ENCODE assay signal across 18 cellular contexts in the genomic region with DNA sequence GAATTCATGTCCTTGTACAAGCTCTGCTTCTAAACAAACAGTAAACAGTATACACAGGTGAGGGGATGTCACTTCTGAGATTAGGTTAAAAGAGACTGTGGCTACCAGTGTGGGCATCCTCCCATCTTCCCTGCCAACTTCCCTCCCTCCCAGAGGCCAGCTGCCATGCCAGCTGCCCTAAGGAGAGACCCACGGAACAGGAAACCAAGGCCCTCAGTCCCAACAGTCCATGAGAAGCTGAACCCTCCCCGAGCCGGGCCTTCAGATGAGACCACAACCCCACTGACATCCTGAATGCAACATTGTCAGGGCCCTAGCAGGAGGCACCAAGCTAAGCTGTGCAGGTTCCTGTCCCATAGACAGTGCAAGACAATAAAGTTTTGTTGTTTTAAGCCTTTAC.
A peak's percentile ranks its signal among the peaks of the same experiment; 100 is the strongest.
DNase-seq lines count a peak whose midpoint lies in the region; ATAC-seq, FAIRE-seq and TF ChIP-seq lines count a peak whose summit lies in the region.
"Had no signal": no experiment of that assay in that cellular context is flagged by ENCODE, and none has a peak within 500 bp of the region (broad histone marks: within the 10 kb centered on the region; RNA-seq: fewer than 3 reads in every experiment).

No MANE protein-coding gene starts in this region.

- H3K9me3 Mint-ChIP-seq in progenitor cell of endocrine pancreas (ENCODE audit: low read depth): no peaks in the 10 kb centered on the region
- H3K9me3 Mint-ChIP-seq in type B pancreatic cell: no peaks in the 10 kb centered on the region

- DNase-seq in K562 (ENCODE audit: extremely low read depth in 1 of 4, low spot score in 3 of 4) (peak in 3 of 4 experiments; percentile 0 to 3 (median 2)), progenitor cell of endocrine pancreas (ENCODE audit: low spot score, unreplicated experiment) (no peak), type B pancreatic cell (ENCODE audit: extremely low spot score, unreplicated experiment) (no peak), SK-N-DZ (ENCODE audit: low spot score) (no peak), ecto neural progenitor cell (ENCODE audit: low spot score) (no peak), NCI-H774 (lab: John Stamatoyannopoulos, UW) (no peak)
- DNase-seq: IMR-90, NCI-H1417 treated with DMSO at 0.1 percent for 48 hours, NCI-H2029, NCI-H2171 treated with DMSO at 0.1 percent for 48 hours, NCI-H82, SHP77 treated with DMSO at 0.1 percent for 48 hours had no signal

- peaks cover 14% of the 10 kb centered on the region; the same call in 2 of the 3 replicates for H3K36me3 ChIP-seq in K562 (ENCODE audit: control insufficient read depth, insufficient read depth, low read length)

- ATAC-seq in K562 (no peak), GM19035 (IDR thresholded peaks at IDR 0.05; ENCODE audit: unreplicated experiment) (no peak)
- ATAC-seq: HCT116, Panc1 had no signal

- H3K79me2 ChIP-seq in K562 (ENCODE audit: control insufficient read depth, insufficient read depth, low read length): peaks cover 80% of the 10 kb centered on the region

- H3K27ac Mint-ChIP-seq in progenitor cell of endocrine pancreas (peak overlapping the region; percentile 81), type B pancreatic cell (peak overlapping the region; percentile 89)

- no peak for TF ChIP-seq POLR2A in K562 (conservative IDR thresholded peaks at IDR 0.05)

- H3K4me3 ChIP-seq in K562: no peak overlapping the region

- no peak for FAIRE-seq in K562 (lab: Jason Lieb, UNC)
- FAIRE-seq: GM19239 had no signal

- H3K27me3 Mint-ChIP-seq in progenitor cell of endocrine pancreas: no peaks in the 10 kb centered on the region
- no peaks in the 10 kb centered on the region for H3K27me3 Mint-ChIP-seq in type B pancreatic cell

- TF ChIP-seq CTCF in K562 (IDR thresholded peaks at IDR 0.05 in 2 of 3, conservative IDR thresholded peaks at IDR 0.05 in 1 of 3; ENCODE audit: insufficient read depth in 2 of 3, low read depth in 1 of 3, low read length in 3 of 3) (no peak), progenitor cell of endocrine pancreas (IDR thresholded peaks at IDR 0.05; ENCODE audit: unreplicated experiment) (no peak), type B pancreatic cell (conservative IDR thresholded peaks at IDR 0.05) (no peak)

- H3K27ac ChIP-seq in K562 (ENCODE audit: extremely low read depth, low read depth, low read length) (no peak overlapping the region), layer of hippocampus (ENCODE audit: low read depth, low read length) (peak overlapping the region; percentile 9)
- H3K27ac ChIP-seq: C4-2B had no signal

- BruUV-seq in K562 (replicated peaks; lab: Mats Ljungman, UMichigan): no TSS peak

- POLR2A ChIA-PET in K562 (lab: Yijun Ruan, JAX): interaction anchor here (0.5 to 0.6 kb wide), 3 partner anchors 133 to 361 kb away, joined by 3 to 4 read pairs (median 4); no protein-coding TSS in a partner anchor

- no peaks in the 10 kb centered on the region for H3K9me3 ChIP-seq in K562 (replicated peaks; ENCODE audit: control insufficient read depth, insufficient read depth, low read depth, low read length)

- no peak overlapping the region for H3K9ac ChIP-seq in K562 (ENCODE audit: insufficient read depth in 1 of 2, low read depth in 2 of 2, low read length in 2 of 2)

- no peak overlapping the region for H3K4me3 Mint-ChIP-seq in progenitor cell of endocrine pancreas (ENCODE audit: low read depth)
- peak overlapping the region; percentile 72 for H3K4me3 Mint-ChIP-seq in type B pancreatic cell

- WGBS in K562 (ENCODE audit: insufficient coverage, low coverage, missing lambda C conversion rate): 100% methylated on average over 1 of the region's 3 CpGs

- TF ChIP-seq RAD21 in K562 (CRISPR knock-in tag; conservative IDR thresholded peaks at IDR 0.05 in 1 of 2, IDR thresholded peaks at IDR 0.05 in 1 of 2): no peak

- in situ Hi-C loops in K562 (cut with MboI): no loop called here

- peaks cover 66% of the 10 kb centered on the region for H3K4me1 Mint-ChIP-seq in progenitor cell of endocrine pancreas (ENCODE audit: low read depth)
- peaks cover 74% of the 10 kb centered on the region for H3K4me1 Mint-ChIP-seq in type B pancreatic cell (ENCODE audit: unreplicated experiment)

- H3K36me3 Mint-ChIP-seq in progenitor cell of endocrine pancreas (ENCODE audit: insufficient read depth): peaks cover 21% of the 10 kb centered on the region
- peaks cover 22% of the 10 kb centered on the region for H3K36me3 Mint-ChIP-seq in type B pancreatic cell

- peaks cover 8% of the 10 kb centered on the region for H3K9me1 ChIP-seq in K562 (ENCODE audit: control insufficient read depth, insufficient read depth, low read length)

- peaks cover 36 to 40% of the 10 kb centered on the region in 2 experiments for H3K4me1 ChIP-seq in K562 (replicated peaks in 1 of 2; ENCODE audit: control insufficient read depth in 2 of 2, insufficient read depth in 2 of 2, low read length in 2 of 2)

- H3K27me3 ChIP-seq in K562 (ENCODE audit: control insufficient read depth in 2 of 2, insufficient read depth in 2 of 2, low read length in 2 of 2) (no peaks in the 10 kb centered on the region), layer of hippocampus (ENCODE audit: control insufficient read depth, insufficient read depth, low read length) (no peaks in the 10 kb centered on the region)

- no peak overlapping the region for H3K4me2 ChIP-seq in K562 (ENCODE audit: insufficient read depth, low read length)

- CTCF ChIA-PET in K562 (lab: Yijun Ruan, JAX; ENCODE audit: low intra/inter-chr PET ratio): no interaction called here

- TF ChIP-seq EP300 in K562 (IDR thresholded peaks at IDR 0.05; ENCODE audit: low read length): no peak

- intact Hi-C loops in K562 (cut with micrococcal nuclease): loop anchor here (5.0 kb wide), 1 partner anchor 93 kb away; no protein-coding TSS in a partner anchor

- peaks cover 19% of the 10 kb centered on the region for H4K20me1 ChIP-seq in K562 (replicated peaks; ENCODE audit: control insufficient read depth, insufficient read depth, low read length)

- no peak overlapping the region for H2AFZ ChIP-seq in K562 (ENCODE audit: low read depth, low read length)

TF ChIP-seq in K562, 482 proteins besides CTCF, POLR2A, EP300 and RAD21 (continues in another document):
- TF ChIP-seq ELF2 (CRISPR knock-in tag; IDR thresholded peaks at IDR 0.05): no peak
- TF ChIP-seq, protein P1, sequence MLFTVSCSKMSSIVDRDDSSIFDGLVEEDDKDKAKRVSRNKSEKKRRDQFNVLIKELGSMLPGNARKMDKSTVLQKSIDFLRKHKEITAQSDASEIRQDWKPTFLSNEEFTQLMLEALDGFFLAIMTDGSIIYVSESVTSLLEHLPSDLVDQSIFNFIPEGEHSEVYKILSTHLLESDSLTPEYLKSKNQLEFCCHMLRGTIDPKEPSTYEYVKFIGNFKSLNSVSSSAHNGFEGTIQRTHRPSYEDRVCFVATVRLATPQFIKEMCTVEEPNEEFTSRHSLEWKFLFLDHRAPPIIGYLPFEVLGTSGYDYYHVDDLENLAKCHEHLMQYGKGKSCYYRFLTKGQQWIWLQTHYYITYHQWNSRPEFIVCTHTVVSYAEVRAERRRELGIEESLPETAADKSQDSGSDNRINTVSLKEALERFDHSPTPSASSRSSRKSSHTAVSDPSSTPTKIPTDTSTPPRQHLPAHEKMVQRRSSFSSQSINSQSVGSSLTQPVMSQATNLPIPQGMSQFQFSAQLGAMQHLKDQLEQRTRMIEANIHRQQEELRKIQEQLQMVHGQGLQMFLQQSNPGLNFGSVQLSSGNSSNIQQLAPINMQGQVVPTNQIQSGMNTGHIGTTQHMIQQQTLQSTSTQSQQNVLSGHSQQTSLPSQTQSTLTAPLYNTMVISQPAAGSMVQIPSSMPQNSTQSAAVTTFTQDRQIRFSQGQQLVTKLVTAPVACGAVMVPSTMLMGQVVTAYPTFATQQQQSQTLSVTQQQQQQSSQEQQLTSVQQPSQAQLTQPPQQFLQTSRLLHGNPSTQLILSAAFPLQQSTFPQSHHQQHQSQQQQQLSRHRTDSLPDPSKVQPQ (CRISPR knock-in tag; IDR thresholded peaks at IDR 0.05; ENCODE audit: borderline replicate concordance): no peak
- TF ChIP-seq, protein P2, sequence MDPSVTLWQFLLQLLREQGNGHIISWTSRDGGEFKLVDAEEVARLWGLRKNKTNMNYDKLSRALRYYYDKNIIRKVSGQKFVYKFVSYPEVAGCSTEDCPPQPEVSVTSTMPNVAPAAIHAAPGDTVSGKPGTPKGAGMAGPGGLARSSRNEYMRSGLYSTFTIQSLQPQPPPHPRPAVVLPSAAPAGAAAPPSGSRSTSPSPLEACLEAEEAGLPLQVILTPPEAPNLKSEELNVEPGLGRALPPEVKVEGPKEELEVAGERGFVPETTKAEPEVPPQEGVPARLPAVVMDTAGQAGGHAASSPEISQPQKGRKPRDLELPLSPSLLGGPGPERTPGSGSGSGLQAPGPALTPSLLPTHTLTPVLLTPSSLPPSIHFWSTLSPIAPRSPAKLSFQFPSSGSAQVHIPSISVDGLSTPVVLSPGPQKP (CRISPR knock-in tag; IDR thresholded peaks at IDR 0.05): no peak
- TF ChIP-seq, protein P3, sequence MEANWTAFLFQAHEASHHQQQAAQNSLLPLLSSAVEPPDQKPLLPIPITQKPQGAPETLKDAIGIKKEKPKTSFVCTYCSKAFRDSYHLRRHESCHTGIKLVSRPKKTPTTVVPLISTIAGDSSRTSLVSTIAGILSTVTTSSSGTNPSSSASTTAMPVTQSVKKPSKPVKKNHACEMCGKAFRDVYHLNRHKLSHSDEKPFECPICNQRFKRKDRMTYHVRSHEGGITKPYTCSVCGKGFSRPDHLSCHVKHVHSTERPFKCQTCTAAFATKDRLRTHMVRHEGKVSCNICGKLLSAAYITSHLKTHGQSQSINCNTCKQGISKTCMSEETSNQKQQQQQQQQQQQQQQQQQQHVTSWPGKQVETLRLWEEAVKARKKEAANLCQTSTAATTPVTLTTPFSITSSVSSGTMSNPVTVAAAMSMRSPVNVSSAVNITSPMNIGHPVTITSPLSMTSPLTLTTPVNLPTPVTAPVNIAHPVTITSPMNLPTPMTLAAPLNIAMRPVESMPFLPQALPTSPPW (CRISPR knock-in tag; IDR thresholded peaks at IDR 0.05): no peak
- TF ChIP-seq, protein P4, sequence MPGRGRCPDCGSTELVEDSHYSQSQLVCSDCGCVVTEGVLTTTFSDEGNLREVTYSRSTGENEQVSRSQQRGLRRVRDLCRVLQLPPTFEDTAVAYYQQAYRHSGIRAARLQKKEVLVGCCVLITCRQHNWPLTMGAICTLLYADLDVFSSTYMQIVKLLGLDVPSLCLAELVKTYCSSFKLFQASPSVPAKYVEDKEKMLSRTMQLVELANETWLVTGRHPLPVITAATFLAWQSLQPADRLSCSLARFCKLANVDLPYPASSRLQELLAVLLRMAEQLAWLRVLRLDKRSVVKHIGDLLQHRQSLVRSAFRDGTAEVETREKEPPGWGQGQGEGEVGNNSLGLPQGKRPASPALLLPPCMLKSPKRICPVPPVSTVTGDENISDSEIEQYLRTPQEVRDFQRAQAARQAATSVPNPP (IDR thresholded peaks at IDR 0.05; ENCODE audit: borderline replicate concordance, insufficient read depth, insufficient read length): no peak
- TF ChIP-seq RFX1 (IDR thresholded peaks at IDR 0.05): no peak
- no peak for TF ChIP-seq ETV6 (IDR thresholded peaks at IDR 0.05; ENCODE audit: borderline replicate concordance in 1 of 2, low read depth in 2 of 2, low read length in 1 of 2)
- TF ChIP-seq ETV6 (CRISPR knock-in tag; IDR thresholded peaks at IDR 0.05; ENCODE audit: borderline replicate concordance): no peak
- TF ChIP-seq FOXJ3 (CRISPR knock-in tag; IDR thresholded peaks at IDR 0.05): no peak
- TF ChIP-seq NFATC3 (IDR thresholded peaks at IDR 0.05): no peak

Comparison
In these comparisons a context has a peak if more than half of its experiments do, and no peak if none do; other contexts are left out.
1. DNase-seq: peak in K562 (3 of 4); none in progenitor cell of endocrine pancreas (single experiment), type B pancreatic cell (single experiment), SK-N-DZ (single experiment), ecto neural progenitor cell (single experiment) and NCI-H774 (single experiment).